ENCODE assay signal across 9 cellular contexts in the genomic region with DNA sequence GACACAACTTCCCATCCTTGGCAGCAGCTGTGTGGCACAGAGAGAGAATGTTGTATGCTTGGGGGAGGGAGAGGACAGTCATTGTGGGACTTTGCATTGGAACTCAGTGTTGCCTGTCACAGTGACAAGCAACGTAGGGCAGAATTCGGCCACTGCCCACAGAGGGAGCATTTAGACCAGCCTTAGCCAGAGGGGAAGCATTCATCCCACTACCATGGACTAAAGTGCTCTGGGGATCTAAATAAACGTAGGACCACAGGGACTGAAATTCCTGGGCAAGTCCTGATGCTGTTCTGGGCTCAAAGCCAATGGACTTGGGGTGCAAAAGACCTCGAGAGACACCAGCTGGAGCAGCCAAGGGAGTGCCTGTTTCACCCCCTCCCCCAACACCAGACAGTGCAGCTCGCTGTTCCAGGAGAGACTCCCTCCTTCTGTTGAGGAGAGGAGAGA. TPM values are rescaled to one million over a fixed set of nuclear protein-coding genes. Genes with fewer than 3 reads are reported as not detected.
A peak's percentile ranks its signal among the peaks of the same experiment; 100 is the strongest.
DNase-seq lines count a peak whose midpoint lies in the region; ATAC-seq and TF ChIP-seq lines count a peak whose summit lies in the region.
"Had no signal": no experiment of that assay in that cellular context is flagged by ENCODE, and none has a peak within 500 bp of the region (broad histone marks: within the 10 kb centered on the region; RNA-seq: fewer than 3 reads in every experiment).

No MANE protein-coding gene starts in this region.

- no peak for ATAC-seq in GM19324 (IDR thresholded peaks at IDR 0.05; ENCODE audit: low FRiP score, unreplicated experiment)

- peak; percentile 5 for DNase-seq in RPMI8226
- DNase-seq in fibroblast of lung (ENCODE audit: low read depth in 2 of 2) = peak; percentile 25 to 50
- DNase-seq in GM10248 (ENCODE audit: extremely low spot score) = no peak
- DNase-seq in activated T-cell treated with anti-CD3 and anti-CD28 coated beads for 4 hours = no peak
- no peak for DNase-seq in NCI-H345 (lab: John Stamatoyannopoulos, UW)
- DNase-seq: stimulated activated CD4-positive, alpha-beta T cell treated with anti-CD3 and anti-CD28 coated beads, Interleukin-1b, Interleukin-23, amount 100 ng/mL, for 48 hours had no signal

- H3K4me3 ChIP-seq in ACC112 (ENCODE audit: low read depth, low read length) = no peak overlapping the region
- H3K4me3 ChIP-seq in fibroblast of lung (replicated peaks in 1 of 4; ENCODE audit: control extremely low read depth in 1 of 4, insufficient read depth in 1 of 4, low read depth in 3 of 4, low read length in 4 of 4) = no peak overlapping the region
- H3K4me3 ChIP-seq in mucosa of rectum (ENCODE audit: low read length in 2 of 2) = no peak overlapping the region

- H3K36me3 ChIP-seq in ACC112 (ENCODE audit: insufficient read depth, low read length) = peaks cover 12% of the 10 kb centered on the region
- H3K36me3 ChIP-seq in fibroblast of lung (ENCODE audit: control insufficient read depth, insufficient read depth, low read length) = no peaks in the 10 kb centered on the region
- no peaks in the 10 kb centered on the region for H3K36me3 ChIP-seq in mucosa of rectum (ENCODE audit: control insufficient read depth in 2 of 2, insufficient read depth in 2 of 2, low read length in 2 of 2)

- H4K20me1 ChIP-seq in fibroblast of lung (ENCODE audit: control insufficient read depth, extremely low read depth, insufficient read depth, low read length) = no peaks in the 10 kb centered on the region

- no peak overlapping the region for H3K9ac ChIP-seq in fibroblast of lung (ENCODE audit: insufficient read depth, low read length)
- no peak overlapping the region for H3K9ac ChIP-seq in mucosa of rectum (ENCODE audit: low read depth in 1 of 2, low read length in 2 of 2)

- H2AFZ ChIP-seq in ACC112 (ENCODE audit: low read length, unreplicated experiment) = peak overlapping the region; percentile 62
- peak overlapping the region; percentile 75 for H2AFZ ChIP-seq in fibroblast of lung (ENCODE audit: low read length)

- no peak overlapping the region for H3K4me2 ChIP-seq in fibroblast of lung (ENCODE audit: extremely low read depth, insufficient read depth, low read length)

- H3K79me2 ChIP-seq in ACC112 (ENCODE audit: control insufficient read depth, insufficient read depth, low read length, unreplicated experiment) (no peaks in the 10 kb centered on the region), fibroblast of lung (ENCODE audit: control insufficient read depth, insufficient read depth, low read length) (no peaks in the 10 kb centered on the region)

- H3K27me3 ChIP-seq in ACC112 (ENCODE audit: insufficient read depth, low read length) = no peaks in the 10 kb centered on the region
- H3K27me3 ChIP-seq in fibroblast of lung (ENCODE audit: control insufficient read depth, insufficient read depth, low read length) = no peaks in the 10 kb centered on the region
- no peaks in the 10 kb centered on the region for H3K27me3 ChIP-seq in mucosa of rectum (ENCODE audit: control insufficient read depth in 2 of 2, insufficient read depth in 2 of 2, low read length in 2 of 2)

- H3K27ac ChIP-seq in ACC112 (ENCODE audit: low read depth, low read length) (peak overlapping the region; percentile 88), fibroblast of lung (ENCODE audit: insufficient read depth, low read length) (peak overlapping the region; percentile 22), mucosa of rectum (ENCODE audit: low read depth in 2 of 2, low read length in 2 of 2) (peak overlapping the region; percentile 11 to 50)

- peaks cover 28% of the 10 kb centered on the region for H3K4me1 ChIP-seq in ACC112 (ENCODE audit: control insufficient read depth, insufficient read depth, low read length, unreplicated experiment)
- peaks cover 17% of the 10 kb centered on the region for H3K4me1 ChIP-seq in fibroblast of lung (ENCODE audit: control insufficient read depth, extremely low read depth, insufficient read depth, low read length)
- peaks cover 0 to 2% of the 10 kb centered on the region in 2 donors for H3K4me1 ChIP-seq in mucosa of rectum (ENCODE audit: control insufficient read depth in 2 of 2, insufficient read depth in 2 of 2, low read length in 2 of 2)

- CTCF ChIA-PET in GM10248 (lab: Yijun Ruan, JAX) = no interaction called here

- POLR2A ChIA-PET in GM10248 (lab: Yijun Ruan, JAX) = no interaction called here

- H3K9me3 ChIP-seq in fibroblast of lung (ENCODE audit: control insufficient read depth, insufficient read depth, low read depth, low read length) (no peaks in the 10 kb centered on the region), mucosa of rectum (ENCODE audit: control insufficient read depth in 2 of 2, low read length in 2 of 2) (no peaks in the 10 kb centered on the region)

- TF ChIP-seq CTCF in fibroblast of lung (conservative IDR thresholded peaks at IDR 0.05 in 1 of 2, IDR thresholded peaks at IDR 0.05 in 1 of 2; ENCODE audit: low read depth in 1 of 2, low read length in 2 of 2) (no peak), GM10248 (IDR thresholded peaks at IDR 0.05; ENCODE audit: control extremely low read depth, extremely low read depth, low read depth, missing control alignments) (no peak)

RNA-seq across cellular contexts. Expression of a gene that starts 44.9 kb away (rescaled TPM):
- total RNA-seq in fibroblast of lung = 42.6 and 47.2 TPM in 2 replicates
- polyA plus RNA-seq in fibroblast of lung = 6.4 and 9.5 TPM in 2 replicates
- polyA plus RNA-seq in fibroblast of lung (2012) = 4.7 and 7.2 TPM in 2 replicates
- polyA minus RNA-seq in fibroblast of lung (ENCODE audit: low replicate concordance) = 1.6 and 4.8 TPM in 2 replicates

Comparison
In these comparisons a context has a peak if more than half of its experiments do, and no peak if none do; other contexts are left out.
1. H3K27ac ChIP-seq: peak in every context shown above with its lines; median percentile 88 in ACC112; 30 in mucosa of rectum; 22 in fibroblast of lung.
2. DNase-seq: peak in RPMI8226 (single experiment) and fibroblast of lung (2 of 2); none in GM10248 (single experiment), activated T-cell treated with anti-CD3 and anti-CD28 coated beads for 4 hours (single experiment) and NCI-H345 (single experiment).